ENCODE assay signal across 28 cellular contexts in genomic region chr11:115587718-115588342, GRCh38.
"Had no signal": no experiment of that assay in that cellular context is flagged by ENCODE, and none has a peak within 500 bp of the region (broad histone marks: within the 10 kb centered on the region; RNA-seq: fewer than 3 reads in every experiment).

No MANE protein-coding gene starts in this region.

- ATAC-seq: natural killer cell; psoas muscle; right cardiac atrium; sciatic nerve; stimulated activated memory B cell treated with anti-CD40 and anti-IgM and Interleukin-4, amounts not matched to agents 10 μg/mL and 1 μg/mL and 100 μg/mL, for 72 hours; stimulated activated naive CD8-positive, alpha-beta T cell treated with anti-CD3 and anti-CD28 coated beads, Interleukin-15, amount 100 ng/mL, for 72 hours; stimulated activated naive CD8-positive, alpha-beta T cell treated with anti-CD3 and anti-CD28 coated beads, Interleukin-15, Interleukin-2, amounts not matched to agents 100 U/mL and 50 U/mL, for 24 hours; upper lobe of right lung had no signal

- H2AFZ ChIP-seq: neural progenitor cell, parathyroid adenoma had no signal

- H3K36me3 ChIP-seq: neural progenitor cell, ovary, spleen, suprapubic skin, tibial artery, transverse colon, upper lobe of right lung, uterus had no signal

- H3K4me1 ChIP-seq: parathyroid adenoma, psoas muscle, spleen, suprapubic skin, testis, tibial artery, transverse colon, upper lobe of right lung, uterus had no signal

- H3K27ac ChIP-seq: neural progenitor cell, ovary, parathyroid adenoma, psoas muscle, skin epidermis, spleen, suprapubic skin, testis, tibial artery, transverse colon, upper lobe of right lung, uterus had no signal

- H3K27me3 ChIP-seq: neural progenitor cell, ovary, testis, tibial artery, transverse colon, upper lobe of right lung, uterus had no signal

- H3K9me3 ChIP-seq: psoas muscle, suprapubic skin, testis, tibial artery, transverse colon, upper lobe of right lung, uterus had no signal

- DNase-seq: natural killer cell; occipital lobe; ovary; posterior cingulate gyrus; psoas muscle; right cardiac atrium; spleen; stimulated activated CD4-positive, alpha-beta T cell treated with anti-CD3 and anti-CD28 coated beads, Interleukin-12 subunit alpha, Interleukin-12 subunit beta, amount 100 ng/mL, for 4 hours; stimulated activated CD4-positive, alpha-beta T cell treated with anti-CD3 and anti-CD28 coated beads, Interleukin-1b, Interleukin-23, amount 100 ng/mL, for 48 hours; stimulated activated CD4-positive, alpha-beta T cell treated with anti-CD3 and anti-CD28 coated beads, Interleukin-4, amount 100 ng/mL, for 1 hour; stimulated activated CD4-positive, alpha-beta T cell treated with anti-CD3 and anti-CD28 coated beads, Interleukin-4, amount 100 ng/mL, for 4 hours; stimulated activated CD8-positive, alpha-beta memory T cell treated with anti-CD3 and anti-CD28 coated beads, Interleukin-4, amount 100 ng/mL, for 48 hours; stimulated activated naive CD4-positive, alpha-beta T cell; stimulated activated naive CD8-positive, alpha-beta T cell treated with anti-CD3 and anti-CD28 coated beads, Interleukin-15, amount 100 ng/mL, for 72 hours; stimulated activated naive CD8-positive, alpha-beta T cell treated with anti-CD3 and anti-CD28 coated beads, Interleukin-15, Interleukin-2, amounts not matched to agents 100 U/mL and 50 U/mL, for 24 hours; substantia nigra; testis; tibial artery; transverse colon; upper lobe of right lung; uterus had no signal

- H3K79me2 ChIP-seq: parathyroid adenoma had no signal

- H3K4me3 ChIP-seq: neural progenitor cell, ovary, psoas muscle, skin epidermis, smooth muscle cell, spleen, suprapubic skin, testis, tibial artery, transverse colon, upper lobe of right lung, uterus had no signal

- H3K4me2 ChIP-seq: neural progenitor cell, smooth muscle cell had no signal

- H3K9ac ChIP-seq: neural progenitor cell, parathyroid adenoma had no signal
